12 cellular contexts compared by ENCODE assay signal in genomic region chr20:47989957-47990356, GRCh38.
DNase-seq lines count a peak whose midpoint lies in the region; ATAC-seq and TF ChIP-seq lines count a peak whose summit lies in the region.
"Had no signal": no experiment of that assay in that cellular context is flagged by ENCODE, and none has a peak within 500 bp of the region (broad histone marks: within the 10 kb centered on the region; RNA-seq: fewer than 3 reads in every experiment).

No MANE protein-coding gene starts in this region.

- H3K36me3 ChIP-seq in transverse colon: no peaks in the 10 kb centered on the region
- H3K36me3 ChIP-seq: thoracic aorta had no signal

- H3K27ac ChIP-seq in foreskin keratinocyte (no peak overlapping the region), transverse colon (peak overlapping the region in 1 of 4 donors; percentile 27)
- H3K27ac ChIP-seq: thoracic aorta had no signal

- DNase-seq in NCI-H187 (lab: John Stamatoyannopoulos, UW): peak; percentile 20 to 41
- no peak for DNase-seq in NCI-H187 treated with DMSO at 0.1 percent for 48 hours (lab: John Stamatoyannopoulos, UW)
- peak; percentile 82 for DNase-seq in NCI-H82 treated with DMSO at 0.1 percent for 48 hours (lab: John Stamatoyannopoulos, UW; ENCODE audit: unreplicated experiment)
- peak in 1 of 2 donors; percentile 28 for DNase-seq in foreskin keratinocyte
- peak; percentile 17 for DNase-seq in transverse colon
- DNase-seq in COLO829 (ENCODE audit: low spot score): no peak
- DNase-seq in dermis blood vessel endothelial cell: no peak
- no peak for DNase-seq in activated CD4-positive, alpha-beta T cell treated with anti-CD3 and anti-CD28 coated beads for 4 hours
- DNase-seq: activated naive CD8-positive, alpha-beta T cell treated with anti-CD3 and anti-CD28 coated beads for 36 hours; activated T-cell treated with anti-CD3 and anti-CD28 coated beads for 4 hours; central memory CD4-positive, alpha-beta T cell had no signal

- intact Hi-C loops in transverse colon (cut with DNase I; ENCODE audit: low total_unique reads): no loop called here

- H3K4me3 ChIP-seq in transverse colon: no peak overlapping the region
- H3K4me3 ChIP-seq: thoracic aorta had no signal

- in situ Hi-C loops in transverse colon (cut with MboI; ENCODE audit: low pct_ligation_motif_present in 1 of 4, low pct_unique_long_range_greater_than_20kb in 1 of 4, low sequenced_read_pairs in 3 of 4): no loop called here

- no peak for TF ChIP-seq CTCF in foreskin keratinocyte (conservative IDR thresholded peaks at IDR 0.05)
- no peak for TF ChIP-seq CTCF in transverse colon (IDR thresholded peaks at IDR 0.05)

- 35% methylated on average over 4 of the region's 4 CpGs; no CpG with 5 or more reads in 1 of the 2 donors for WGBS in transverse colon (ENCODE audit: low coverage in 1 of 2), 2 donors

- TF ChIP-seq EP300 in transverse colon (IDR thresholded peaks at IDR 0.05; ENCODE audit: low read depth): no peak

- H3K27me3 ChIP-seq in foreskin keratinocyte (peaks cover 3% of the 10 kb centered on the region), transverse colon (no peaks in the 10 kb centered on the region)

- no peak for TF ChIP-seq POLR2A in transverse colon (IDR thresholded peaks at IDR 0.05)

- ATAC-seq in foreskin keratinocyte: peak; percentile 41

- H3K4me1 ChIP-seq in foreskin keratinocyte (peaks cover 16% of the 10 kb centered on the region), transverse colon (peaks cover 4 to 7% (median 5%) of the 10 kb centered on the region in 4 donors)

- peaks cover 0 to 6% of the 10 kb centered on the region in 2 donors for H3K9me3 ChIP-seq in transverse colon
- H3K9me3 ChIP-seq: thoracic aorta had no signal

Comparison
In these comparisons a context has a peak if more than half of its experiments do, and no peak if none do; other contexts are left out.
1. DNase-seq: peak in NCI-H187 (2 of 2), NCI-H82 treated with DMSO at 0.1 percent for 48 hours (single experiment) and transverse colon (single experiment); none in NCI-H187 treated with DMSO at 0.1 percent for 48 hours (single experiment), COLO829 (single experiment), dermis blood vessel endothelial cell (single experiment) and activated CD4-positive, alpha-beta T cell treated with anti-CD3 and anti-CD28 coated beads for 4 hours (0 of 2).